10 cellular contexts compared by ENCODE assay signal in the genomic region with DNA sequence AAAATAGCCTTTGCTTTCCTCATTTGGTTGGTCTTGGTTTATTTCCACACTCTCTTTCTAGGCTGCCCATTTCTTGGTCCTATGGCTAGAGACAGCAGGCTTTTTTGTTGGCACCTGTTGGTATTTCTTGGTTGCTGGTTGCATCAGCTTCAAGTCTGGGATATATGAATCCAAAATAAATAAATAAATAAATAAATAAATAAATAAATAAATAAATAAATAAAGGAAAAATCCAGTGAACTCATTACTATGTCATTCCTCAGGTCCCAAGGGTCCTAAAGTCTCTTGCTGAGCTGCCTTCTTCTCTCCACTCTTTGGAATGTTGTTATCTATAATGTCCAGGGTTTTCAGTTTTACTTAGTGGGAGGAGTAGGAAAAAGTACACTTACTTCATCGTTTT.
"Had no signal": no experiment of that assay in that cellular context is flagged by ENCODE, and none has a peak within 500 bp of the region (broad histone marks: within the 10 kb centered on the region; RNA-seq: fewer than 3 reads in every experiment).

No MANE protein-coding gene starts in this region.

- DNase-seq: H9, HCEC 1CT, HFFc6, IMR-90, KG1 had no signal

- H3K4me2 ChIP-seq: GM23338 had no signal

- FAIRE-seq: H1, H54, HTR-8/SVneo, K562 had no signal

- ATAC-seq: GM23338, K562 had no signal

- H3K4me3 ChIP-seq: GM23338, K562 had no signal
